ENCODE assay signal across 9 cellular contexts in genomic region chr14:104370256-104370870, GRCh38.
DNase-seq lines count a peak whose midpoint lies in the region; ATAC-seq lines count a peak whose summit lies in the region.
"Had no signal": no experiment of that assay in that cellular context is flagged by ENCODE, and none has a peak within 500 bp of the region (broad histone marks: within the 10 kb centered on the region; RNA-seq: fewer than 3 reads in every experiment).

No MANE protein-coding gene starts in this region.

- DNase-seq in DMS 273 (lab: John Stamatoyannopoulos, UW; ENCODE audit: unreplicated experiment) (peak; percentile 54), DMS 273 treated with DMSO at 0.1 percent for 48 hours (lab: John Stamatoyannopoulos, UW) (no peak), NCI-H774 (lab: John Stamatoyannopoulos, UW) (peak; percentile 8), head of caudate nucleus (peak in 32 of 42 donors; percentile 2 to 59 (median 38)), retina (peak; percentile 69), AG20443 (ENCODE audit: low spot score) (no peak)
- DNase-seq in stimulated activated CD4-positive, alpha-beta T cell treated with anti-CD3 and anti-CD28 coated beads, Interleukin-2, amount 100 ng/mL, for 48 hours: no peak
- DNase-seq: kidney glomerular epithelial cell had no signal

- intact Hi-C loops in head of caudate nucleus (cut with DNase I): no loop called here

- no peak for ATAC-seq in HG03378 (IDR thresholded peaks at IDR 0.05; ENCODE audit: unreplicated experiment)

Comparison
In these comparisons a context has a peak if more than half of its experiments do, and no peak if none do; other contexts are left out.
1. DNase-seq: peak in DMS 273 (single experiment), NCI-H774 (single experiment), head of caudate nucleus (32 of 42) and retina (single experiment); none in DMS 273 treated with DMSO at 0.1 percent for 48 hours (single experiment), stimulated activated CD4-positive, alpha-beta T cell treated with anti-CD3 and anti-CD28 coated beads, Interleukin-2, amount 100 ng/mL, for 48 hours (0 of 2) and AG20443 (single experiment).